25 cellular contexts compared by ENCODE assay signal in genomic region chr1:92511541-92511940, GRCh38. TPM values are rescaled to one million over a fixed set of nuclear protein-coding genes. Genes with fewer than 3 reads are reported as not detected.
DNase-seq lines count a peak whose midpoint lies in the region; ATAC-seq, FAIRE-seq and TF ChIP-seq lines count a peak whose summit lies in the region.
"Had no signal": no experiment of that assay in that cellular context is flagged by ENCODE, and none has a peak within 500 bp of the region (broad histone marks: within the 10 kb centered on the region; RNA-seq: fewer than 3 reads in every experiment).

No MANE protein-coding gene starts in this region.

- H3K9me3 ChIP-seq in PC-3 (ENCODE audit: low read length): no peaks in the 10 kb centered on the region
- H3K9me3 ChIP-seq: gastroesophageal sphincter, left lung, mucosa of descending colon, neutrophil, right atrium auricular region, transverse colon had no signal

- no peak overlapping the region for H3K4me3 Mint-ChIP-seq in effector memory CD8-positive, alpha-beta T cell
- H3K4me3 Mint-ChIP-seq: activated naive CD4-positive, alpha-beta T cell treated with anti-CD3 and anti-CD28 coated beads, Interleukin-2, amount 50 U/mL, for 24 hours; HFFc6 had no signal

- POLR2A ChIA-PET in PC-3 (lab: Charles Lee; ENCODE audit: unreplicated experiment): no interaction called here

- no peaks in the 10 kb centered on the region for H3K36me3 Mint-ChIP-seq in effector memory CD8-positive, alpha-beta T cell (ENCODE audit: insufficient read depth)

- ATAC-seq in HG02610 (IDR thresholded peaks at IDR 0.05; ENCODE audit: unreplicated experiment) (peak; percentile 56), HG03135 (IDR thresholded peaks at IDR 0.05; ENCODE audit: unreplicated experiment) (peak; percentile 69), PC-3 (no peak)
- no peak for ATAC-seq in effector memory CD8-positive, alpha-beta T cell (replicated peaks)
- ATAC-seq: gastroesophageal sphincter, left lung, mucosa of descending colon had no signal

- no peak for FAIRE-seq in GM19239 (lab: Jason Lieb, UNC)
- FAIRE-seq: D721Med had no signal

- H3K79me2 ChIP-seq in PC-3 (ENCODE audit: low read length): no peaks in the 10 kb centered on the region

- H3K27me3 ChIP-seq in PC-3 (ENCODE audit: low read length): no peaks in the 10 kb centered on the region
- H3K27me3 ChIP-seq: gastroesophageal sphincter, left lung, neutrophil, right atrium auricular region, transverse colon had no signal

- H3K9me2 ChIP-seq in PC-3 (replicated peaks; ENCODE audit: low read length): no peaks in the 10 kb centered on the region

- TF ChIP-seq CTCF in PC-3 (conservative IDR thresholded peaks at IDR 0.05; ENCODE audit: low read depth, low read length): no peak

- no peak overlapping the region for H3K27ac ChIP-seq in PC-3 (ENCODE audit: low read length)
- H3K27ac ChIP-seq: epithelial cell of prostate, gastroesophageal sphincter, left lung, neutrophil, right atrium auricular region, transverse colon, VCaP had no signal

- no peaks in the 10 kb centered on the region for H3F3A ChIP-seq in PC-3 (ENCODE audit: low read length, unreplicated experiment)

- DNase-seq in GM19239 (ENCODE audit: insufficient read length, low spot score) (peak; percentile 20), PC-3 (no peak), NCI-H2107 treated with DMSO at 0.1 percent for 48 hours (lab: John Stamatoyannopoulos, UW; ENCODE audit: unreplicated experiment) (no peak), EL (no peak)
- DNase-seq in effector memory CD8-positive, alpha-beta T cell: no peak
- DNase-seq: activated CD4-positive, alpha-beta T cell treated with anti-CD3 and anti-CD28 coated beads, Interleukin-2, amount 50 U/mL, for 4 hours; activated T-cell treated with anti-CD3 and anti-CD28 coated beads for 4 hours; cortex of kidney; HFFc6; left lung; mucosa of descending colon; NCI-H2081; NCI-H524 treated with DMSO at 0.1 percent for 48 hours; SIG-M5; stimulated activated naive CD4-positive, alpha-beta T cell treated with Interleukin-2 at 50 U/mL for 16 hours; transverse colon had no signal

- H3K4me2 ChIP-seq in PC-3 (ENCODE audit: low read length): no peak overlapping the region

- H3K36me3 ChIP-seq in PC-3 (ENCODE audit: low read depth, low read length): no peaks in the 10 kb centered on the region
- H3K36me3 ChIP-seq: left lung, neutrophil, right atrium auricular region had no signal

- intact Hi-C loops in PC-3 (cut with micrococcal nuclease): no loop called here

- no peak overlapping the region for H2AFZ ChIP-seq in PC-3 (ENCODE audit: low read length)

- no peak overlapping the region for H3K4me3 ChIP-seq in PC-3 (ENCODE audit: low read length)
- H3K4me3 ChIP-seq: gastroesophageal sphincter, left lung, mucosa of descending colon, right atrium auricular region, transverse colon had no signal

- H3K4me1 Mint-ChIP-seq in effector memory CD8-positive, alpha-beta T cell (ENCODE audit: low read depth in 2 of 2): no peaks in the 10 kb centered on the region

- CTCF ChIA-PET in PC-3 (lab: Charles Lee): no interaction called here

- no peak overlapping the region for H3K27ac Mint-ChIP-seq in effector memory CD8-positive, alpha-beta T cell
- H3K27ac Mint-ChIP-seq: activated naive CD4-positive, alpha-beta T cell treated with anti-CD3 and anti-CD28 coated beads, Interleukin-2, amount 50 U/mL, for 24 hours; HFFc6 had no signal

- no peaks in the 10 kb centered on the region for H3K27me3 Mint-ChIP-seq in effector memory CD8-positive, alpha-beta T cell
- H3K27me3 Mint-ChIP-seq: activated naive CD4-positive, alpha-beta T cell treated with anti-CD3 and anti-CD28 coated beads, Interleukin-2, amount 50 U/mL, for 24 hours had no signal

- H3K9me3 Mint-ChIP-seq in effector memory CD8-positive, alpha-beta T cell: no peaks in the 10 kb centered on the region
- H3K9me3 Mint-ChIP-seq: activated naive CD4-positive, alpha-beta T cell treated with anti-CD3 and anti-CD28 coated beads, Interleukin-2, amount 50 U/mL, for 24 hours; HFFc6 had no signal

- H3K9ac ChIP-seq in PC-3 (ENCODE audit: low read length): no peak overlapping the region

- BruUV-seq in PC-3 (replicated peaks; lab: Mats Ljungman, UMichigan): TSS peak; percentile 3

- no peaks in the 10 kb centered on the region for H4K20me1 ChIP-seq in PC-3 (ENCODE audit: low read length)

- H3K4me1 ChIP-seq in PC-3 (ENCODE audit: insufficient read depth, low read length): no peaks in the 10 kb centered on the region
- H3K4me1 ChIP-seq: gastroesophageal sphincter, left lung, right atrium auricular region, transverse colon had no signal

RNA-seq across cellular contexts. Expression of gene GFI1, which starts 24.8 kb away (rescaled TPM):
- 0.29 and 0.84 TPM in 2 replicates for total RNA-seq in PC-3 (2014; rRNA removed)

Comparison
In these comparisons a context has a peak if more than half of its experiments do, and no peak if none do; other contexts are left out.
1. ATAC-seq: peak in HG02610 (single experiment) and HG03135 (single experiment); none in PC-3 (single experiment) and effector memory CD8-positive, alpha-beta T cell (single experiment).